Comparison of ENCODE assay signal across 11 cellular contexts in the genomic region with DNA sequence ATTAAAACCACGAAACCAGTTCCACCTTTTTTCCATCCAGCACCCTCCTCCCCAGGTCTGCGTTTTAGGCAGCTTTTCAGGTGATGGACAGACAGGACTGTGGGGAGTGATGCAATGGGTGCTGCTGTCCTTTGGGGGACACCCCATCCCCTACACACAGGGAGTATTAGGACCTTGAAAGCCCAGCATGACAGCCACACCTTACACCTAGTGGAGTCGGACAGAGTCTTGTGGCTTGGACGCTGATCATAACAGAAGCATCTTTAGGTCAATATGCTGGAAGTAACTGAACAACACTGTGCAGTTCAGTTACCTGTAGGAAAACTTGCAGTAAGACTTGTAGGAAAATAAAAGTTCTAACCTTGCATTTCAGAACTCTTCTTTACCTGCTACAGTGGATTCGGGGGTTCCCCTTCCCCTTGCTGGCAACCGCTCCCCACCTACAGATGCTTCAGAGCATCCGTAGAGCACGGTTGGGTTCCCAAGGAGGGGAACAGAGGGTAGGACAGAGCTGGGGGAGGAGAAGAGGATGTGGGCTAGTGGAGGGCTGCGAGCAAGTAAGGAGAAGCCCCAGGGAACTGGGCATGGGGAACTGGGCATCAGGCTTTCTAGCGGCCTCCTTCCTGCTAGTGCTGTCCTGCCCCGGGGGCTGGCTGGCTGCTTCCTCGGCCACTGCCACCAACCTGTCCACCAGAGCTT. TPM values are rescaled to one million over a fixed set of nuclear protein-coding genes. Genes with fewer than 3 reads are reported as not detected.
A peak's percentile ranks its signal among the peaks of the same experiment; 100 is the strongest.
DNase-seq lines count a peak whose midpoint lies in the region; ATAC-seq and TF ChIP-seq lines count a peak whose summit lies in the region.
"Had no signal": no experiment of that assay in that cellular context is flagged by ENCODE, and none has a peak within 500 bp of the region (broad histone marks: within the 10 kb centered on the region; RNA-seq: fewer than 3 reads in every experiment).

No MANE protein-coding gene starts in this region.

- CTCF ChIA-PET in activated CD8-positive, alpha-beta T cell treated with anti-CD3 and anti-CD28 coated beads for 36 hours (lab: Charles Lee), result interaction anchor here (1.3 kb wide), 1 partner anchor 17 kb away, joined by 3 read pairs; no protein-coding TSS in a partner anchor
- CTCF ChIA-PET in activated CD8-positive, alpha-beta T cell treated with anti-CD3 and anti-CD28 coated beads, Interleukin-2, amount 10 ng/mL, durations not matched to agents 7 days and 5 days (lab: Charles Lee), result interaction anchor here (1.7 kb wide), 1 partner anchor 213 kb away, joined by 4 read pairs; no protein-coding TSS in a partner anchor

- POLR2A ChIA-PET in activated CD8-positive, alpha-beta T cell treated with anti-CD3 and anti-CD28 coated beads for 36 hours (lab: Charles Lee), result interaction anchor here (1.4 to 2.1 kb wide), 2 partner anchors 12 to 17 kb away, joined by 4 to 5 read pairs; no protein-coding TSS in a partner anchor
- POLR2A ChIA-PET in activated CD8-positive, alpha-beta T cell treated with anti-CD3 and anti-CD28 coated beads, Interleukin-2, amount 10 ng/mL, durations not matched to agents 7 days and 5 days (lab: Charles Lee), result interaction anchor here (0.6 to 0.7 kb wide), 2 partner anchors 21 to 875 kb away, joined by 3 read pairs; no protein-coding TSS in a partner anchor

- intact Hi-C loops in activated CD8-positive, alpha-beta T cell treated with anti-CD3 and anti-CD28 coated beads for 36 hours (cut with micrococcal nuclease), result no loop called here

- H3K27me3 Mint-ChIP-seq in activated CD8-positive, alpha-beta T cell treated with anti-CD3 and anti-CD28 coated beads for 36 hours, result peaks cover 11% of the 10 kb centered on the region
- peaks cover 9% of the 10 kb centered on the region for H3K27me3 Mint-ChIP-seq in activated CD8-positive, alpha-beta T cell treated with anti-CD3 and anti-CD28 coated beads, Interleukin-2, amount 10 ng/mL, durations not matched to agents 7 days and 5 days (ENCODE audit: low read depth)

- H3K27ac Mint-ChIP-seq in activated CD8-positive, alpha-beta T cell treated with anti-CD3 and anti-CD28 coated beads for 36 hours, result peak overlapping the region; percentile 73
- H3K27ac Mint-ChIP-seq in activated CD8-positive, alpha-beta T cell treated with anti-CD3 and anti-CD28 coated beads, Interleukin-2, amount 10 ng/mL, durations not matched to agents 7 days and 5 days, result no peak overlapping the region
- peak overlapping the region; percentile 92 for H3K27ac Mint-ChIP-seq in stimulated activated effector memory CD8-positive, alpha-beta T cell treated with anti-CD3 and anti-CD28 coated beads, Interleukin-12 subunit alpha, Interleukin-12 subunit beta, amount 100 ng/mL, for 72 hours

- H3K9me3 Mint-ChIP-seq in activated CD8-positive, alpha-beta T cell treated with anti-CD3 and anti-CD28 coated beads for 36 hours, result no peaks in the 10 kb centered on the region
- no peaks in the 10 kb centered on the region for H3K9me3 Mint-ChIP-seq in activated CD8-positive, alpha-beta T cell treated with anti-CD3 and anti-CD28 coated beads, Interleukin-2, amount 10 ng/mL, durations not matched to agents 7 days and 5 days (ENCODE audit: insufficient read depth)
- H3K9me3 Mint-ChIP-seq in stimulated activated effector memory CD8-positive, alpha-beta T cell treated with anti-CD3 and anti-CD28 coated beads, Interleukin-12 subunit alpha, Interleukin-12 subunit beta, amount 100 ng/mL, for 72 hours, result no peaks in the 10 kb centered on the region

- peak; percentile 59 for DNase-seq in activated CD8-positive, alpha-beta T cell treated with anti-CD3 and anti-CD28 coated beads for 36 hours
- DNase-seq in activated CD8-positive, alpha-beta T cell treated with anti-CD3 and anti-CD28 coated beads, Interleukin-2, amount 10 ng/mL, durations not matched to agents 7 days and 5 days, result no peak
- DNase-seq in activated CD4-positive, CD25-positive, alpha-beta regulatory T cell treated with anti-CD3 and anti-CD28 coated beads, Interleukin-2, amount 50 U/mL, for 72 hours, result peak; percentile 37
- DNase-seq in stimulated activated effector memory CD8-positive, alpha-beta T cell treated with anti-CD3 and anti-CD28 coated beads, Interleukin-12 subunit alpha, Interleukin-12 subunit beta, amount 100 ng/mL, for 72 hours (ENCODE audit: low spot score in 2 of 2), result peak in 1 of 2 donors; percentile 46
- DNase-seq in cerebellar nuclear complex (lab: John Stamatoyannopoulos, UW) (no peak), activated gamma-delta T cell (lab: John Stamatoyannopoulos, UW) (no peak), SIG-M5 treated with dmso at 0.1 percent for 504 hours (lab: John Stamatoyannopoulos, UW; ENCODE audit: unreplicated experiment) (no peak)
- DNase-seq: IMR-90, left colon, NCI-H748 treated with DMSO at 0.1 percent for 48 hours had no signal

- peaks cover 42% of the 10 kb centered on the region for H3K4me1 Mint-ChIP-seq in activated CD8-positive, alpha-beta T cell treated with anti-CD3 and anti-CD28 coated beads for 36 hours (ENCODE audit: low read depth)
- H3K4me1 Mint-ChIP-seq in activated CD8-positive, alpha-beta T cell treated with anti-CD3 and anti-CD28 coated beads, Interleukin-2, amount 10 ng/mL, durations not matched to agents 7 days and 5 days (ENCODE audit: low read depth), result peaks cover 22% of the 10 kb centered on the region
- peaks cover 46% of the 10 kb centered on the region for H3K4me1 Mint-ChIP-seq in stimulated activated effector memory CD8-positive, alpha-beta T cell treated with anti-CD3 and anti-CD28 coated beads, Interleukin-12 subunit alpha, Interleukin-12 subunit beta, amount 100 ng/mL, for 72 hours

- ATAC-seq in activated CD8-positive, alpha-beta T cell treated with anti-CD3 and anti-CD28 coated beads for 36 hours, result peak; percentile 74
- no peak for ATAC-seq in activated CD8-positive, alpha-beta T cell treated with anti-CD3 and anti-CD28 coated beads, Interleukin-2, amount 10 ng/mL, durations not matched to agents 7 days and 5 days
- peak; percentile 34 for ATAC-seq in GM21717 (IDR thresholded peaks at IDR 0.05; ENCODE audit: unreplicated experiment)
- ATAC-seq in stimulated activated effector memory CD8-positive, alpha-beta T cell treated with anti-CD3 and anti-CD28 coated beads, Interleukin-12 subunit alpha, Interleukin-12 subunit beta, amount 100 ng/mL, for 72 hours, result no peak
- ATAC-seq: left colon had no signal

- no peaks in the 10 kb centered on the region for H3K36me3 Mint-ChIP-seq in activated CD8-positive, alpha-beta T cell treated with anti-CD3 and anti-CD28 coated beads for 36 hours (ENCODE audit: low read depth)
- no peaks in the 10 kb centered on the region for H3K36me3 Mint-ChIP-seq in activated CD8-positive, alpha-beta T cell treated with anti-CD3 and anti-CD28 coated beads, Interleukin-2, amount 10 ng/mL, durations not matched to agents 7 days and 5 days (ENCODE audit: low read depth)
- H3K36me3 Mint-ChIP-seq in stimulated activated effector memory CD8-positive, alpha-beta T cell treated with anti-CD3 and anti-CD28 coated beads, Interleukin-12 subunit alpha, Interleukin-12 subunit beta, amount 100 ng/mL, for 72 hours, result peaks cover 6% of the 10 kb centered on the region

- no peak for TF ChIP-seq CTCF in activated CD8-positive, alpha-beta T cell treated with anti-CD3 and anti-CD28 coated beads for 36 hours (IDR thresholded peaks at IDR 0.05)

- H3K4me3 Mint-ChIP-seq in activated CD8-positive, alpha-beta T cell treated with anti-CD3 and anti-CD28 coated beads for 36 hours, result no peak overlapping the region
- H3K4me3 Mint-ChIP-seq in activated CD8-positive, alpha-beta T cell treated with anti-CD3 and anti-CD28 coated beads, Interleukin-2, amount 10 ng/mL, durations not matched to agents 7 days and 5 days, result no peak overlapping the region
- peak overlapping the region; percentile 84 for H3K4me3 Mint-ChIP-seq in stimulated activated effector memory CD8-positive, alpha-beta T cell treated with anti-CD3 and anti-CD28 coated beads, Interleukin-12 subunit alpha, Interleukin-12 subunit beta, amount 100 ng/mL, for 72 hours

RNA-seq across cellular contexts. Expression of gene PLEKHG1, which starts 31.7 kb away (rescaled TPM):
- total RNA-seq in activated CD8-positive, alpha-beta T cell treated with anti-CD3 and anti-CD28 coated beads for 36 hours, result 1 to 10 TPM; 4.2 to 4.8 TPM
- total RNA-seq in activated CD8-positive, alpha-beta T cell treated with anti-CD3 and anti-CD28 coated beads, Interleukin-2, amount 10 ng/mL, durations not matched to agents 7 days and 5 days, result 1 to 10 TPM in 1 of 2 experiments, under 1 TPM in 1; 0.76 to 1.8 TPM

Comparison
In these comparisons a context has a peak if more than half of its experiments do, and no peak if none do; other contexts are left out.
1. ATAC-seq: peak in activated CD8-positive, alpha-beta T cell treated with anti-CD3 and anti-CD28 coated beads for 36 hours (single experiment) and GM21717 (single experiment); none in activated CD8-positive, alpha-beta T cell treated with anti-CD3 and anti-CD28 coated beads, Interleukin-2, amount 10 ng/mL, durations not matched to agents 7 days and 5 days (single experiment) and stimulated activated effector memory CD8-positive, alpha-beta T cell treated with anti-CD3 and anti-CD28 coated beads, Interleukin-12 subunit alpha, Interleukin-12 subunit beta, amount 100 ng/mL, for 72 hours (single experiment).
2. DNase-seq: peak in activated CD8-positive, alpha-beta T cell treated with anti-CD3 and anti-CD28 coated beads for 36 hours (single experiment) and activated CD4-positive, CD25-positive, alpha-beta regulatory T cell treated with anti-CD3 and anti-CD28 coated beads, Interleukin-2, amount 50 U/mL, for 72 hours (single experiment); none in activated CD8-positive, alpha-beta T cell treated with anti-CD3 and anti-CD28 coated beads, Interleukin-2, amount 10 ng/mL, durations not matched to agents 7 days and 5 days (single experiment), cerebellar nuclear complex (0 of 2), activated gamma-delta T cell (single experiment) and SIG-M5 treated with dmso at 0.1 percent for 504 hours (single experiment).